ENCODE assay signal across 8 cellular contexts in genomic region chr19:54464624-54465266, GRCh38. TPM values are rescaled to one million over a fixed set of nuclear protein-coding genes. Genes with fewer than 3 reads are reported as not detected.
DNase-seq lines count a peak whose midpoint lies in the region; ATAC-seq and TF ChIP-seq lines count a peak whose summit lies in the region.

No MANE protein-coding gene starts in this region.

- H3K36me3 ChIP-seq in ES-I3 (ENCODE audit: insufficient read depth, low read length) = no peaks in the 10 kb centered on the region
- H3K36me3 ChIP-seq in osteoblast (ENCODE audit: insufficient read depth, low read length) = peaks cover 21% of the 10 kb centered on the region
- H3K36me3 ChIP-seq in thyroid gland = peaks cover 15 to 26% of the 10 kb centered on the region in 2 donors

- H2AFZ ChIP-seq in osteoblast (ENCODE audit: low read length) = peak overlapping the region; percentile 89

- H3K36me3 Mint-ChIP-seq in activated naive CD4-positive, alpha-beta T cell treated with anti-CD3 and anti-CD28 coated beads, Interleukin-2, amount 50 U/mL, for 72 hours = peaks cover 4 to 14% of the 10 kb centered on the region in 2 donors

- peak overlapping the region; percentile 98 for H3K9ac ChIP-seq in ES-I3 (ENCODE audit: low read depth, low read length)

- WGBS in thyroid gland, 2 donors = 3 to 7% methylated on average over 5 to 6 of the region's 61 CpGs

- peak; percentile 33 for ATAC-seq in GM21717 (IDR thresholded peaks at IDR 0.05; ENCODE audit: unreplicated experiment)
- ATAC-seq in activated naive CD4-positive, alpha-beta T cell treated with anti-CD3 and anti-CD28 coated beads, Interleukin-2, amount 50 U/mL, for 72 hours = peak; percentile 53 to 58

- in situ Hi-C loops in SK-MEL-5 (cut with HindIII; ENCODE audit: low pct_unique_long_range_greater_than_20kb, low sequenced_read_pairs) = no loop called here

- TF ChIP-seq EP300 in Ishikawa (IDR thresholded peaks at IDR 0.05; ENCODE audit: borderline replicate concordance) = no peak

- H3K27me3 ChIP-seq in osteoblast (ENCODE audit: insufficient read depth, low read length) (no peaks in the 10 kb centered on the region), thyroid gland (no peaks in the 10 kb centered on the region)

- H3K9me3 Mint-ChIP-seq in activated naive CD4-positive, alpha-beta T cell treated with anti-CD3 and anti-CD28 coated beads, Interleukin-2, amount 50 U/mL, for 72 hours = no peaks in the 10 kb centered on the region

- peak overlapping the region; percentile 87 for H3K4me2 ChIP-seq in osteoblast (ENCODE audit: insufficient read depth, low read length)

- no peak for TF ChIP-seq RAD21 in Ishikawa (IDR thresholded peaks at IDR 0.05; ENCODE audit: low read depth)

- H3K27ac ChIP-seq in osteoblast (ENCODE audit: low read depth, low read length) = peak overlapping the region; percentile 9
- H3K27ac ChIP-seq in thyroid gland = peak overlapping the region; percentile 58 to 91 (median 90)

- peak overlapping the region; percentile 76 for H3K4me3 ChIP-seq in osteoblast (ENCODE audit: insufficient read depth, low read length)
- H3K4me3 ChIP-seq in thyroid gland (replicated peaks in 1 of 3) = peak overlapping the region; percentile 3 to 38 (median 10)

- peak in 1 of 2 donors; percentile 63 for TF ChIP-seq POLR2A in thyroid gland (IDR thresholded peaks at IDR 0.05)

- DNase-seq in SK-MEL-5 (ENCODE audit: low read depth, low spot score) (peak; percentile 85), head of caudate nucleus (peak; percentile 66 to 94 (median 83)), osteoblast (ENCODE audit: insufficient read length, low spot score, missing footprints) (peak; percentile 98), thyroid gland (peak; percentile 89 to 90)
- DNase-seq in activated naive CD4-positive, alpha-beta T cell treated with anti-CD3 and anti-CD28 coated beads, Interleukin-2, amount 50 U/mL, for 72 hours (ENCODE audit: low spot score in 2 of 2) = peak; percentile 79 to 83

- peaks cover 13% of the 10 kb centered on the region for H4K20me1 ChIP-seq in osteoblast (ENCODE audit: insufficient read depth, low read length)

- peaks cover 22% of the 10 kb centered on the region for H3K79me2 ChIP-seq in osteoblast (ENCODE audit: insufficient read depth, low read length)

- peak overlapping the region; percentile 81 to 96 for H3K27ac Mint-ChIP-seq in activated naive CD4-positive, alpha-beta T cell treated with anti-CD3 and anti-CD28 coated beads, Interleukin-2, amount 50 U/mL, for 72 hours

- peaks cover 11% of the 10 kb centered on the region; the same call in 1 of the 2 replicates for H3K4me1 ChIP-seq in ES-I3 (ENCODE audit: insufficient read depth, low read length)
- H3K4me1 ChIP-seq in osteoblast (ENCODE audit: insufficient read depth, low read length) = peaks cover 23% of the 10 kb centered on the region
- peaks cover 14 to 28% of the 10 kb centered on the region in 2 donors for H3K4me1 ChIP-seq in thyroid gland

- H3K9me3 ChIP-seq in ES-I3 (ENCODE audit: control insufficient read depth, insufficient read depth, low read length) (no peaks in the 10 kb centered on the region), osteoblast (ENCODE audit: low read depth, low read length) (no peaks in the 10 kb centered on the region), thyroid gland (no peaks in the 10 kb centered on the region)

- intact Hi-C loops in head of caudate nucleus (cut with DNase I) = no loop called here
- intact Hi-C loops in thyroid gland (cut with DNase I) = no loop called here

- TF ChIP-seq CTCF in osteoblast (IDR thresholded peaks at IDR 0.05; ENCODE audit: extremely low read depth, low read depth, low read length) = no peak
- peak in 2 of 6 experiments; percentile 3 to 14 for TF ChIP-seq CTCF in thyroid gland (IDR thresholded peaks at IDR 0.05)

TF ChIP-seq in Ishikawa, 13 proteins besides CTCF, POLR2A, EP300 and RAD21:
- TF ChIP-seq YY1 (IDR thresholded peaks at IDR 0.05; ENCODE audit: low read depth) (no peak), TEAD4 (IDR thresholded peaks at IDR 0.05) (no peak), CREB1 (IDR thresholded peaks at IDR 0.05; ENCODE audit: low read depth) (peak; percentile 77), EGR1 (IDR thresholded peaks at IDR 0.05) (no peak), NFIC (IDR thresholded peaks at IDR 0.05) (peak; percentile 55; the same call in 1 of the 2 replicates), TAF1 (IDR thresholded peaks at IDR 0.05; ENCODE audit: low read depth) (peak; percentile 41; the same call in 1 of the 2 replicates), TCF12 (IDR thresholded peaks at IDR 0.05; ENCODE audit: low read depth) (peak; percentile 44; the same call in 1 of the 2 replicates)
- TF ChIP-seq, protein P1, sequence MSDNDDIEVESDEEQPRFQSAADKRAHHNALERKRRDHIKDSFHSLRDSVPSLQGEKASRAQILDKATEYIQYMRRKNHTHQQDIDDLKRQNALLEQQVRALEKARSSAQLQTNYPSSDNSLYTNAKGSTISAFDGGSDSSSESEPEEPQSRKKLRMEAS (IDR thresholded peaks at IDR 0.05) = peak; percentile 96
- TF ChIP-seq, protein P2, sequence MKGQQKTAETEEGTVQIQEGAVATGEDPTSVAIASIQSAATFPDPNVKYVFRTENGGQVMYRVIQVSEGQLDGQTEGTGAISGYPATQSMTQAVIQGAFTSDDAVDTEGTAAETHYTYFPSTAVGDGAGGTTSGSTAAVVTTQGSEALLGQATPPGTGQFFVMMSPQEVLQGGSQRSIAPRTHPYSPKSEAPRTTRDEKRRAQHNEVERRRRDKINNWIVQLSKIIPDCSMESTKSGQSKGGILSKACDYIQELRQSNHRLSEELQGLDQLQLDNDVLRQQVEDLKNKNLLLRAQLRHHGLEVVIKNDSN (IDR thresholded peaks at IDR 0.05) = no peak

RNA-seq across cellular contexts. Expression of gene LENG9, which starts 1.2 kb away (rescaled TPM):
- 6.1 and 7.2 TPM in 2 replicates for total RNA-seq in SK-MEL-5 (2014; rRNA removed; shearing (Covaris generic))
- polyA plus RNA-seq in SK-MEL-5 (2015; cell fraction: cytosol; rRNA removed) = 7.9 and 9.2 TPM in 2 replicates
- polyA plus RNA-seq in SK-MEL-5 (2015; cell fraction: nucleus; rRNA removed) = 1.5 and 3.3 TPM in 2 replicates
- total RNA-seq in activated naive CD4-positive, alpha-beta T cell treated with anti-CD3 and anti-CD28 coated beads, Interleukin-2, amount 50 U/mL, for 72 hours = 1 to 10 TPM; 2.5 to 5.8 TPM
- total RNA-seq in osteoblast (14.4 and 21.4 TPM in 2 replicates), thyroid gland (1 to 10 TPM; 1.3 to 4.6 (median 3.2) TPM)

RNA-seq across cellular contexts. Expression of gene CDC42EP5, which starts 8.4 kb away (rescaled TPM):
- 0.26 and 0.43 TPM in 2 replicates for total RNA-seq in SK-MEL-5 (2014; rRNA removed; shearing (Covaris generic))
- 0.12 and 0.87 TPM in 2 replicates for polyA plus RNA-seq in SK-MEL-5 (2015; cell fraction: cytosol; rRNA removed)
- polyA plus RNA-seq in SK-MEL-5 (2015; cell fraction: nucleus; rRNA removed) = 2.2 TPM in 1 of 2 replicates, not detected in the other
- not detected for total RNA-seq in activated naive CD4-positive, alpha-beta T cell treated with anti-CD3 and anti-CD28 coated beads, Interleukin-2, amount 50 U/mL, for 72 hours
- total RNA-seq in osteoblast (18.8 and 20.3 TPM in 2 replicates), thyroid gland (10 to 100 TPM in 2 of 4 donors, 1 to 10 TPM in 2; 1.8 to 18.7 (median 12.1) TPM)

RNA-seq across cellular contexts. Expression of gene LENG8, which starts 15.7 kb away (rescaled TPM):
- 7.8 and 8.5 TPM in 2 replicates for total RNA-seq in SK-MEL-5 (2014; rRNA removed; shearing (Covaris generic))
- polyA plus RNA-seq in SK-MEL-5 (2015; cell fraction: cytosol; rRNA removed) = 28.4 and 32.4 TPM in 2 replicates
- polyA plus RNA-seq in SK-MEL-5 (2015; cell fraction: nucleus; rRNA removed) = 426 and 471 TPM in 2 replicates
- total RNA-seq in activated naive CD4-positive, alpha-beta T cell treated with anti-CD3 and anti-CD28 coated beads, Interleukin-2, amount 50 U/mL, for 72 hours = 100 to 1,000 TPM; 191 to 205 TPM
- total RNA-seq in osteoblast = 40.7 and 42.3 TPM in 2 replicates
- total RNA-seq in thyroid gland = 100 to 1,000 TPM; 124 to 219 (median 157) TPM

RNA-seq across cellular contexts. Expression of gene LAIR2, which starts 37.9 kb away (rescaled TPM):
- not detected in 2 replicates for total RNA-seq in SK-MEL-5 (2014; rRNA removed; shearing (Covaris generic))
- polyA plus RNA-seq in SK-MEL-5 (2015; cell fraction: cytosol; rRNA removed) = not detected in 2 replicates
- not detected in 2 replicates for polyA plus RNA-seq in SK-MEL-5 (2015; cell fraction: nucleus; rRNA removed)
- total RNA-seq in activated naive CD4-positive, alpha-beta T cell treated with anti-CD3 and anti-CD28 coated beads, Interleukin-2, amount 50 U/mL, for 72 hours = 1 to 10 TPM; 1.7 to 8.4 TPM
- total RNA-seq in osteoblast (not detected in 2 replicates), thyroid gland (not detected)

RNA-seq across cellular contexts. Expression of gene TTYH1, which starts 49.5 kb away (rescaled TPM):
- 0.77 and 0.93 TPM in 2 replicates for total RNA-seq in SK-MEL-5 (2014; rRNA removed; shearing (Covaris generic))
- polyA plus RNA-seq in SK-MEL-5 (2015; cell fraction: cytosol; rRNA removed) = 1.6 and 2.6 TPM in 2 replicates
- 1.7 TPM in 1 of 2 replicates, not detected in the other for polyA plus RNA-seq in SK-MEL-5 (2015; cell fraction: nucleus; rRNA removed)
- under 1 TPM in 1 of 2 donors, not detected in 1; 0.37 TPM for total RNA-seq in activated naive CD4-positive, alpha-beta T cell treated with anti-CD3 and anti-CD28 coated beads, Interleukin-2, amount 50 U/mL, for 72 hours
- not detected in 2 replicates for total RNA-seq in osteoblast
- total RNA-seq in thyroid gland = under 1 TPM in 2 of 4 donors, not detected in 2; 0.45 to 0.94 TPM

Comparison
In these comparisons a context has a peak if more than half of its experiments do, and no peak if none do; other contexts are left out.
1. Peak in every context shown above with its lines: DNase-seq, ATAC-seq, H3K4me3 ChIP-seq and H3K27ac ChIP-seq.